In genomic region chr4:185867770-185868169, GRCh38 we compare ENCODE assay signal across 26 cellular contexts. TPM values are rescaled to one million over a fixed set of nuclear protein-coding genes. Genes with fewer than 3 reads are reported as not detected.
"Had no signal": no experiment of that assay in that cellular context is flagged by ENCODE, and none has a peak within 500 bp of the region (broad histone marks: within the 10 kb centered on the region; RNA-seq: fewer than 3 reads in every experiment).

No MANE protein-coding gene starts in this region.

- DNase-seq: activated B cell treated with CpG ODN at 0.5 μM for 24 hours; activated CD4-positive, alpha-beta T cell treated with anti-CD3 and anti-CD28 coated beads for 4 hours; activated CD4-positive, alpha-beta T cell treated with anti-CD3 and anti-CD28 coated beads, Interleukin-2, amount 50 U/mL, for 48 hours; activated naive CD4-positive, alpha-beta T cell treated with Interleukin-2 at 50 U/mL for 16 hours; activated naive CD8-positive, alpha-beta T cell treated with anti-CD3 and anti-CD28 coated beads for 36 hours; activated T-cell treated with anti-CD3 and anti-CD28 coated beads, Interleukin-2, amount 50 U/mL, for 48 hours; amniotic stem cell; dermis blood vessel endothelial cell; effector CD8-positive, alpha-beta T cell; esophagus squamous epithelium; gastrocnemius medialis; head of caudate nucleus; naive thymus-derived CD4-positive, alpha-beta T cell; occipital lobe; sigmoid colon; stimulated activated CD4-positive, alpha-beta T cell treated with anti-CD3 and anti-CD28 coated beads, Interleukin-15, amount 100 ng/mL, for 24 hours; stomach; T-helper 1 cell had no signal

- H3K27me3 ChIP-seq: esophagus squamous epithelium, gastrocnemius medialis, sigmoid colon, stomach, suprapubic skin, vagina had no signal

- H3K4me2 ChIP-seq: smooth muscle cell had no signal

- H3K4me3 ChIP-seq: esophagus squamous epithelium, gastrocnemius medialis, lung, sigmoid colon, smooth muscle cell, stomach, suprapubic skin, vagina had no signal

- H3K4me3 Mint-ChIP-seq: activated B cell treated with CpG ODN at 0.5 μM for 24 hours; activated naive CD8-positive, alpha-beta T cell treated with anti-CD3 and anti-CD28 coated beads for 36 hours; naive thymus-derived CD4-positive, alpha-beta T cell; neural crest cell; stimulated activated memory B cell treated with anti-CD40 and anti-IgM and Interleukin-4, amounts not matched to agents 10 μg/mL and 1 μg/mL and 100 μg/mL, for 72 hours; type B pancreatic cell had no signal

- H3K4me1 Mint-ChIP-seq: activated B cell treated with CpG ODN at 0.5 μM for 24 hours; activated naive CD8-positive, alpha-beta T cell treated with anti-CD3 and anti-CD28 coated beads for 36 hours; naive thymus-derived CD4-positive, alpha-beta T cell; stimulated activated memory B cell treated with anti-CD40 and anti-IgM and Interleukin-4, amounts not matched to agents 10 μg/mL and 1 μg/mL and 100 μg/mL, for 72 hours had no signal

- H3K36me3 Mint-ChIP-seq: activated naive CD8-positive, alpha-beta T cell treated with anti-CD3 and anti-CD28 coated beads for 36 hours; naive thymus-derived CD4-positive, alpha-beta T cell; stimulated activated memory B cell treated with anti-CD40 and anti-IgM and Interleukin-4, amounts not matched to agents 10 μg/mL and 1 μg/mL and 100 μg/mL, for 72 hours; type B pancreatic cell had no signal

- H3K9me3 ChIP-seq: esophagus squamous epithelium, gastrocnemius medialis, sigmoid colon, stomach, suprapubic skin, vagina had no signal

- H3K27ac Mint-ChIP-seq: activated B cell treated with CpG ODN at 0.5 μM for 24 hours; activated naive CD8-positive, alpha-beta T cell treated with anti-CD3 and anti-CD28 coated beads for 36 hours; stimulated activated memory B cell treated with anti-CD40 and anti-IgM and Interleukin-4, amounts not matched to agents 10 μg/mL and 1 μg/mL and 100 μg/mL, for 72 hours had no signal

- H3K36me3 ChIP-seq: esophagus squamous epithelium, gastrocnemius medialis, sigmoid colon, stomach, suprapubic skin, vagina had no signal

- H3K27ac ChIP-seq: esophagus squamous epithelium, gastrocnemius medialis, sigmoid colon, suprapubic skin, vagina had no signal

- H3K4me1 ChIP-seq: gastrocnemius medialis, suprapubic skin had no signal

- H3K27me3 Mint-ChIP-seq: type B pancreatic cell had no signal

- ATAC-seq: gastrocnemius medialis; naive thymus-derived CD4-positive, alpha-beta T cell; stimulated activated memory B cell treated with anti-CD40 and anti-IgM and Interleukin-4, amounts not matched to agents 10 μg/mL and 1 μg/mL and 100 μg/mL, for 72 hours had no signal

- H3K9me3 Mint-ChIP-seq: activated B cell treated with CpG ODN at 0.5 μM for 24 hours; activated naive CD8-positive, alpha-beta T cell treated with anti-CD3 and anti-CD28 coated beads for 36 hours; neural crest cell; stimulated activated memory B cell treated with anti-CD40 and anti-IgM and Interleukin-4, amounts not matched to agents 10 μg/mL and 1 μg/mL and 100 μg/mL, for 72 hours; type B pancreatic cell had no signal

RNA-seq across cellular contexts. Expression of gene SORBS2, which starts 55.8 kb away (rescaled TPM):
- total RNA-seq: activated B cell treated with CpG ODN at 0.5 μM for 24 hours; activated CD8-positive, alpha-beta memory T cell treated with anti-CD3 and anti-CD28 coated beads for 36 hours; activated naive CD8-positive, alpha-beta T cell treated with anti-CD3 and anti-CD28 coated beads for 36 hours had no signal
- polyA plus RNA-seq: naive thymus-derived CD4-positive, alpha-beta T cell had no signal
